ENCODE assay signal across 25 cellular contexts in genomic region chr7:26280097-26280496, GRCh38. TPM values are rescaled to one million over a fixed set of nuclear protein-coding genes. Genes with fewer than 3 reads are reported as not detected.
DNase-seq lines count a peak whose midpoint lies in the region; ATAC-seq and TF ChIP-seq lines count a peak whose summit lies in the region.
"Had no signal": no experiment of that assay in that cellular context is flagged by ENCODE, and none has a peak within 500 bp of the region (broad histone marks: within the 10 kb centered on the region; RNA-seq: fewer than 3 reads in every experiment).

No MANE protein-coding gene starts in this region.

- POLR2A ChIA-PET in activated CD4-positive, alpha-beta T cell treated with anti-CD3 and anti-CD28 coated beads, Interleukin-2, amount 10 ng/mL, durations not matched to agents 7 days and 5 days (lab: Charles Lee), result no interaction called here
- POLR2A ChIA-PET in HEK293 (lab: Yijun Ruan, JAX), result no interaction called here

- no peak for TF ChIP-seq CTCF in HEK293 (tag by site-specific recombination; IDR thresholded peaks at IDR 0.05)

- no peak overlapping the region for H3K4me3 ChIP-seq in HEK293 (ENCODE audit: low read depth, low read length)
- H3K4me3 ChIP-seq: ascending aorta, GM23248, prostate gland, SK-N-MC had no signal

- no peaks in the 10 kb centered on the region for H3K4me1 ChIP-seq in HEK293 (ENCODE audit: control insufficient read depth, insufficient read depth, low read length)
- H3K4me1 ChIP-seq: ascending aorta, Caco-2, prostate gland had no signal

- H3K9me3 ChIP-seq in HEK293 (ENCODE audit: control insufficient read depth, insufficient read depth, low read depth, low read length), result no peaks in the 10 kb centered on the region
- H3K9me3 ChIP-seq: ascending aorta, Caco-2, prostate gland had no signal

- no peak for ATAC-seq in natural killer cell treated with Interleukin-12 subunit alpha and Interleukin-12 subunit beta and Interleukin-15 and Interleukin-18, amount 100 ng/mL, for 72 hours
- ATAC-seq in esophagus mucosa (no peak), HG03097 (IDR thresholded peaks at IDR 0.05; ENCODE audit: low FRiP score, unreplicated experiment) (no peak)

- CTCF ChIA-PET in activated CD4-positive, alpha-beta T cell treated with anti-CD3 and anti-CD28 coated beads, Interleukin-2, amount 10 ng/mL, durations not matched to agents 7 days and 5 days (lab: Charles Lee), result interaction anchor here (1.1 to 1.8 kb wide), 2 partner anchors 11 to 82 kb away, joined by 3 to 4 read pairs; partner anchors contain the start of gene SNX10
- CTCF ChIA-PET in HEK293 (lab: Yijun Ruan, JAX), result interaction anchor here (0.7 kb wide), 2 partner anchors 172 to 371 kb away, joined by 3 read pairs; no protein-coding TSS in a partner anchor

- H3K36me3 Mint-ChIP-seq in activated CD4-positive, alpha-beta T cell treated with anti-CD3 and anti-CD28 coated beads, Interleukin-2, amount 10 ng/mL, durations not matched to agents 7 days and 5 days (ENCODE audit: low read depth), result no peaks in the 10 kb centered on the region
- no peaks in the 10 kb centered on the region for H3K36me3 Mint-ChIP-seq in activated T-helper 1 cell treated with anti-CD3 and anti-CD28 coated beads, Interleukin-12 subunit alpha, Interleukin-12 subunit beta, Interleukin-2, Interleukin-4 antibody, amounts not matched to agents 30 ng/mL and 10 ng/mL and 1 ng/mL, durations not matched to agents 14 hours and 24 hours and 36 hours (ENCODE audit: low read depth)
- no peaks in the 10 kb centered on the region for H3K36me3 Mint-ChIP-seq in natural killer cell treated with Interleukin-12 subunit alpha and Interleukin-12 subunit beta and Interleukin-15 and Interleukin-18, amount 100 ng/mL, for 72 hours
- H3K36me3 Mint-ChIP-seq: activated naive CD4-positive, alpha-beta T cell treated with anti-CD3 and anti-CD28 coated beads, Interleukin-2, amount 50 U/mL, for 24 hours; type B pancreatic cell had no signal

- H3K36me3 ChIP-seq in HEK293 (ENCODE audit: control insufficient read depth in 2 of 2, insufficient read depth in 1 of 2, low read length in 2 of 2), result no peaks in the 10 kb centered on the region
- H3K36me3 ChIP-seq: ascending aorta, prostate gland, WERI-Rb-1 had no signal

- H3K4me1 Mint-ChIP-seq in activated CD4-positive, alpha-beta T cell treated with anti-CD3 and anti-CD28 coated beads, Interleukin-2, amount 10 ng/mL, durations not matched to agents 7 days and 5 days, result peaks cover 21% of the 10 kb centered on the region
- peaks cover 22% of the 10 kb centered on the region for H3K4me1 Mint-ChIP-seq in activated T-helper 1 cell treated with anti-CD3 and anti-CD28 coated beads, Interleukin-12 subunit alpha, Interleukin-12 subunit beta, Interleukin-2, Interleukin-4 antibody, amounts not matched to agents 30 ng/mL and 10 ng/mL and 1 ng/mL, durations not matched to agents 14 hours and 24 hours and 36 hours (ENCODE audit: low read depth)
- H3K4me1 Mint-ChIP-seq in natural killer cell treated with Interleukin-12 subunit alpha and Interleukin-12 subunit beta and Interleukin-15 and Interleukin-18, amount 100 ng/mL, for 72 hours (ENCODE audit: low read depth in 2 of 2), result peaks cover 22 to 23% of the 10 kb centered on the region in 2 donors
- H3K4me1 Mint-ChIP-seq: neural crest cell had no signal

- peak overlapping the region; percentile 58 for H3K27ac Mint-ChIP-seq in activated CD4-positive, alpha-beta T cell treated with anti-CD3 and anti-CD28 coated beads, Interleukin-2, amount 10 ng/mL, durations not matched to agents 7 days and 5 days
- H3K27ac Mint-ChIP-seq in activated T-helper 1 cell treated with anti-CD3 and anti-CD28 coated beads, Interleukin-12 subunit alpha, Interleukin-12 subunit beta, Interleukin-2, Interleukin-4 antibody, amounts not matched to agents 30 ng/mL and 10 ng/mL and 1 ng/mL, durations not matched to agents 14 hours and 24 hours and 36 hours, result peak overlapping the region; percentile 40
- H3K27ac Mint-ChIP-seq in natural killer cell treated with Interleukin-12 subunit alpha and Interleukin-12 subunit beta and Interleukin-15 and Interleukin-18, amount 100 ng/mL, for 72 hours, result peak overlapping the region; percentile 57 to 63
- H3K27ac Mint-ChIP-seq: type B pancreatic cell had no signal

- no peak overlapping the region for H3K27ac ChIP-seq in HEK293 (ENCODE audit: extremely low read depth, low read depth, low read length)
- H3K27ac ChIP-seq: ascending aorta, GM23248, prostate gland, SK-N-MC, WERI-Rb-1 had no signal

- no peak for DNase-seq in activated CD4-positive, alpha-beta T cell treated with anti-CD3 and anti-CD28 coated beads, Interleukin-2, amount 10 ng/mL, durations not matched to agents 7 days and 5 days
- DNase-seq in activated CD4-positive, alpha-beta T cell treated with anti-CD3 and anti-CD28 coated beads, Interleukin-2, amount 50 U/mL, for 4 hours, result no peak
- DNase-seq in activated T-helper 1 cell treated with anti-CD3 and anti-CD28 coated beads, Interleukin-12 subunit alpha, Interleukin-12 subunit beta, Interleukin-2, Interleukin-4 antibody, amounts not matched to agents 30 ng/mL and 10 ng/mL and 1 ng/mL, durations not matched to agents 14 hours and 24 hours and 36 hours (ENCODE audit: low spot score), result no peak
- no peak for DNase-seq in natural killer cell treated with Interleukin-12 subunit alpha and Interleukin-12 subunit beta and Interleukin-15 and Interleukin-18, amount 100 ng/mL, for 72 hours (ENCODE audit: low spot score)
- DNase-seq in NCI-H2107 treated with DMSO at 0.1 percent for 48 hours (lab: John Stamatoyannopoulos, UW; ENCODE audit: unreplicated experiment), result no peak
- DNase-seq: AML-193, Caco-2, dermis blood vessel endothelial cell, DMS79, GF-D8, NCI-H1436, NCI-H2107, NCI-H510A treated with DMSO at 0.1 percent for 48 hours, T-helper 9 cell, WERI-Rb-1 had no signal

- intact Hi-C loops in activated T-helper 1 cell treated with anti-CD3 and anti-CD28 coated beads, Interleukin-12 subunit alpha, Interleukin-12 subunit beta, Interleukin-2, Interleukin-4 antibody, amounts not matched to agents 30 ng/mL and 10 ng/mL and 1 ng/mL, durations not matched to agents 14 hours and 24 hours and 36 hours (cut with micrococcal nuclease), result no loop called here

- H3K27me3 Mint-ChIP-seq in activated CD4-positive, alpha-beta T cell treated with anti-CD3 and anti-CD28 coated beads, Interleukin-2, amount 10 ng/mL, durations not matched to agents 7 days and 5 days, result no peaks in the 10 kb centered on the region
- H3K27me3 Mint-ChIP-seq in activated T-helper 1 cell treated with anti-CD3 and anti-CD28 coated beads, Interleukin-12 subunit alpha, Interleukin-12 subunit beta, Interleukin-2, Interleukin-4 antibody, amounts not matched to agents 30 ng/mL and 10 ng/mL and 1 ng/mL, durations not matched to agents 14 hours and 24 hours and 36 hours (ENCODE audit: insufficient read depth), result peaks cover 3% of the 10 kb centered on the region
- H3K27me3 Mint-ChIP-seq in natural killer cell treated with Interleukin-12 subunit alpha and Interleukin-12 subunit beta and Interleukin-15 and Interleukin-18, amount 100 ng/mL, for 72 hours, result no peaks in the 10 kb centered on the region
- H3K27me3 Mint-ChIP-seq: activated naive CD4-positive, alpha-beta T cell treated with anti-CD3 and anti-CD28 coated beads, Interleukin-2, amount 50 U/mL, for 24 hours; type B pancreatic cell had no signal

- no peaks in the 10 kb centered on the region for H3K9me3 Mint-ChIP-seq in activated CD4-positive, alpha-beta T cell treated with anti-CD3 and anti-CD28 coated beads, Interleukin-2, amount 10 ng/mL, durations not matched to agents 7 days and 5 days
- H3K9me3 Mint-ChIP-seq in activated T-helper 1 cell treated with anti-CD3 and anti-CD28 coated beads, Interleukin-12 subunit alpha, Interleukin-12 subunit beta, Interleukin-2, Interleukin-4 antibody, amounts not matched to agents 30 ng/mL and 10 ng/mL and 1 ng/mL, durations not matched to agents 14 hours and 24 hours and 36 hours, result no peaks in the 10 kb centered on the region
- H3K9me3 Mint-ChIP-seq in natural killer cell treated with Interleukin-12 subunit alpha and Interleukin-12 subunit beta and Interleukin-15 and Interleukin-18, amount 100 ng/mL, for 72 hours, result no peaks in the 10 kb centered on the region
- H3K9me3 Mint-ChIP-seq: activated naive CD4-positive, alpha-beta T cell treated with anti-CD3 and anti-CD28 coated beads, Interleukin-2, amount 50 U/mL, for 24 hours; neural crest cell; type B pancreatic cell had no signal

- peak overlapping the region; percentile 31 for H3K4me3 Mint-ChIP-seq in activated CD4-positive, alpha-beta T cell treated with anti-CD3 and anti-CD28 coated beads, Interleukin-2, amount 10 ng/mL, durations not matched to agents 7 days and 5 days
- H3K4me3 Mint-ChIP-seq in activated T-helper 1 cell treated with anti-CD3 and anti-CD28 coated beads, Interleukin-12 subunit alpha, Interleukin-12 subunit beta, Interleukin-2, Interleukin-4 antibody, amounts not matched to agents 30 ng/mL and 10 ng/mL and 1 ng/mL, durations not matched to agents 14 hours and 24 hours and 36 hours, result no peak overlapping the region
- H3K4me3 Mint-ChIP-seq in natural killer cell treated with Interleukin-12 subunit alpha and Interleukin-12 subunit beta and Interleukin-15 and Interleukin-18, amount 100 ng/mL, for 72 hours, result peak overlapping the region; percentile 52
- H3K4me3 Mint-ChIP-seq: activated naive CD4-positive, alpha-beta T cell treated with anti-CD3 and anti-CD28 coated beads, Interleukin-2, amount 50 U/mL, for 24 hours; neural crest cell; type B pancreatic cell had no signal

TF ChIP-seq in HEK293, 187 proteins besides CTCF, POLR2A, EP300 and RAD21 (continues in another document):
- TF ChIP-seq ZEB2 (tag by site-specific recombination; IDR thresholded peaks at IDR 0.05), result no peak
- no peak for TF ChIP-seq ZBTB21 (tag by site-specific recombination; IDR thresholded peaks at IDR 0.05)

RNA-seq across cellular contexts. Expression of gene SNX10, which starts 11.6 kb away (rescaled TPM):
- total RNA-seq in activated CD4-positive, alpha-beta T cell treated with anti-CD3 and anti-CD28 coated beads, Interleukin-2, amount 10 ng/mL, durations not matched to agents 7 days and 5 days, result 10 to 100 TPM; 28.1 to 28.9 TPM
- total RNA-seq in activated T-helper 1 cell treated with anti-CD3 and anti-CD28 coated beads, Interleukin-12 subunit alpha, Interleukin-12 subunit beta, Interleukin-2, Interleukin-4 antibody, amounts not matched to agents 30 ng/mL and 10 ng/mL and 1 ng/mL, durations not matched to agents 14 hours and 24 hours and 36 hours, result 41.9 and 48.3 TPM in 2 replicates
- 10 to 100 TPM; 47.2 to 81.7 TPM for total RNA-seq in natural killer cell treated with Interleukin-12 subunit alpha and Interleukin-12 subunit beta and Interleukin-15 and Interleukin-18, amount 100 ng/mL, for 72 hours
- 2.1 TPM for total RNA-seq in esophagus mucosa
